ENCODE assay signal across 26 cellular contexts in the genomic region with DNA sequence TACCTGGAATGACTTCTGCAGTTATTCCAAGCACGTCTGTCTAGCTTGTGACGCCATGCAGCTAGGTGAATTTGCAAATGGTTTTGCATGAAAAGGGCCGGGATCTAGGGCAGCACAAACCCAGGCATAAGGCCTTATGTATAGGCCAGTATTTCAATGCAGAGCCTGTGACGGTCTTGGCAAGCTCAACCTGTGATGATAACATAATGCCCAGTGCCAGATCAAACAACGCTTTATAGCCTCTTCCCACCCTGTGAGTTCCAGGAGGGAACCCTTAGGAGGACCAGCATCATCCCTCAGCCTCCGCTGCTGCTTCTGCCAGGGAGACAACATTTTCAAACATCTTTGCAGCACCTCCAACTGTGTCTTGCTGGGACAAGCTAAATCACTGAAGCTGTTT.
"Had no signal": no experiment of that assay in that cellular context is flagged by ENCODE, and none has a peak within 500 bp of the region (broad histone marks: within the 10 kb centered on the region; RNA-seq: fewer than 3 reads in every experiment).

No MANE protein-coding gene starts in this region.

- H3K4me1 ChIP-seq: gastrocnemius medialis, left lung, parathyroid adenoma, tibial nerve, upper lobe of left lung, uterus had no signal

- H3K27ac Mint-ChIP-seq: endodermal cell; mesothelial cell of epicardium; naive thymus-derived CD4-positive, alpha-beta T cell; nephron; neural progenitor cell; progenitor cell of endocrine pancreas; stimulated activated naive B cell treated with anti-CD40 and anti-IgM and Interleukin-4, amounts not matched to agents 10 μg/mL and 1 μg/mL and 100 μg/mL, for 72 hours; stimulated activated naive CD8-positive, alpha-beta T cell treated with anti-CD3 and anti-CD28 coated beads, Interleukin-15, Interleukin-2, amounts not matched to agents 100 ng/mL and 50 ng/mL, for 24 hours had no signal

- H3K36me3 ChIP-seq: gastrocnemius medialis, left lung, neural progenitor cell, right lobe of liver, thoracic aorta, tibial nerve, upper lobe of left lung, uterus had no signal

- H3K4me3 Mint-ChIP-seq: endodermal cell; mesothelial cell of epicardium; naive thymus-derived CD4-positive, alpha-beta T cell; nephron; neural progenitor cell; stimulated activated naive B cell treated with anti-CD40 and anti-IgM and Interleukin-4, amounts not matched to agents 10 μg/mL and 1 μg/mL and 100 μg/mL, for 72 hours; stimulated activated naive CD8-positive, alpha-beta T cell treated with anti-CD3 and anti-CD28 coated beads, Interleukin-15, Interleukin-2, amounts not matched to agents 100 ng/mL and 50 ng/mL, for 24 hours had no signal

- H2AFZ ChIP-seq: neural progenitor cell, parathyroid adenoma had no signal

- H3K36me3 Mint-ChIP-seq: mesothelial cell of epicardium; naive thymus-derived CD4-positive, alpha-beta T cell; neural progenitor cell; stimulated activated naive B cell treated with anti-CD40 and anti-IgM and Interleukin-4, amounts not matched to agents 10 μg/mL and 1 μg/mL and 100 μg/mL, for 72 hours had no signal

- H3K27me3 Mint-ChIP-seq: naive thymus-derived CD4-positive, alpha-beta T cell; progenitor cell of endocrine pancreas; stimulated activated naive B cell treated with anti-CD40 and anti-IgM and Interleukin-4, amounts not matched to agents 10 μg/mL and 1 μg/mL and 100 μg/mL, for 72 hours; stimulated activated naive CD8-positive, alpha-beta T cell treated with anti-CD3 and anti-CD28 coated beads, Interleukin-15, Interleukin-2, amounts not matched to agents 100 ng/mL and 50 ng/mL, for 24 hours had no signal

- DNase-seq: effector CD8-positive, alpha-beta T cell; endodermal cell; foreskin fibroblast; gastrocnemius medialis; head of caudate nucleus; kidney; left lung; mesenchymal stem cell; naive thymus-derived CD4-positive, alpha-beta T cell; right lobe of liver; small intestine; stimulated activated CD4-positive, alpha-beta T cell treated with anti-CD3 and anti-CD28 coated beads, Interleukin-15, amount 100 ng/mL, for 24 hours; stimulated activated CD4-positive, alpha-beta T cell treated with anti-CD3 and anti-CD28 coated beads, Interleukin-2, amount 100 ng/mL, for 48 hours; stimulated activated naive B cell treated with anti-CD40 and anti-IgM and Interleukin-4, amounts not matched to agents 10 μg/mL and 1 μg/mL and 100 μg/mL, for 72 hours; upper lobe of left lung; uterus had no signal

- H3K9me3 Mint-ChIP-seq: endodermal cell; mesothelial cell of epicardium; nephron; neural progenitor cell; stimulated activated naive B cell treated with anti-CD40 and anti-IgM and Interleukin-4, amounts not matched to agents 10 μg/mL and 1 μg/mL and 100 μg/mL, for 72 hours; stimulated activated naive CD8-positive, alpha-beta T cell treated with anti-CD3 and anti-CD28 coated beads, Interleukin-15, Interleukin-2, amounts not matched to agents 100 ng/mL and 50 ng/mL, for 24 hours had no signal

- H3K4me2 ChIP-seq: neural progenitor cell had no signal

- H3K27ac ChIP-seq: epithelial cell of prostate, gastrocnemius medialis, left lung, neural progenitor cell, parathyroid adenoma, right lobe of liver, thoracic aorta, tibial nerve, upper lobe of left lung, uterus had no signal

- H3K4me1 Mint-ChIP-seq: endodermal cell; stimulated activated naive B cell treated with anti-CD40 and anti-IgM and Interleukin-4, amounts not matched to agents 10 μg/mL and 1 μg/mL and 100 μg/mL, for 72 hours had no signal

- ATAC-seq: esophagus mucosa; gastrocnemius medialis; left lung; naive thymus-derived CD4-positive, alpha-beta T cell; right lobe of liver; stimulated activated naive B cell treated with anti-CD40 and anti-IgM and Interleukin-4, amounts not matched to agents 10 μg/mL and 1 μg/mL and 100 μg/mL, for 72 hours had no signal

- H3K9me3 ChIP-seq: gastrocnemius medialis, left lung, right lobe of liver, thoracic aorta, upper lobe of left lung, uterus had no signal

- H3K9ac ChIP-seq: neural progenitor cell, parathyroid adenoma had no signal

- H3K4me3 ChIP-seq: gastrocnemius medialis, left lung, neural progenitor cell, right lobe of liver, thoracic aorta, tibial nerve, upper lobe of left lung, uterus had no signal

- H3K27me3 ChIP-seq: gastrocnemius medialis, left lung, neural progenitor cell, right lobe of liver, tibial nerve, upper lobe of left lung, uterus had no signal

- H3K79me2 ChIP-seq: parathyroid adenoma had no signal
